Comparison of ENCODE assay signal across 28 cellular contexts in genomic region chrX:153522259-153522658, GRCh38. TPM values are rescaled to one million over a fixed set of nuclear protein-coding genes. Genes with fewer than 3 reads are reported as not detected.
"Had no signal": no experiment of that assay in that cellular context is flagged by ENCODE, and none has a peak within 500 bp of the region (broad histone marks: within the 10 kb centered on the region; RNA-seq: fewer than 3 reads in every experiment).

No MANE protein-coding gene starts in this region.

- H3K27ac ChIP-seq: brain microvascular endothelial cell, cardiac muscle cell had no signal

- H3K27ac Mint-ChIP-seq: activated CD4-positive, alpha-beta memory T cell treated with anti-CD3 and anti-CD28 coated beads, Interleukin-2, amount 10 ng/mL, durations not matched to agents 7 days and 5 days; activated naive CD4-positive, alpha-beta T cell treated with anti-CD3 and anti-CD28 coated beads for 36 hours; activated naive CD8-positive, alpha-beta T cell; activated T-helper 17 cell treated with anti-CD3 and anti-CD28 coated beads, Interleukin-2, amount 50 U/mL, for 72 hours; T-helper 17 cell had no signal

- H3K36me3 Mint-ChIP-seq: activated naive CD8-positive, alpha-beta T cell had no signal

- H3K36me3 ChIP-seq: brain microvascular endothelial cell, cardiac muscle cell had no signal

- ATAC-seq: activated T-helper 17 cell treated with anti-CD3 and anti-CD28 coated beads, Interleukin-2, amount 50 U/mL, for 72 hours; T-helper 17 cell had no signal

- H3K4me3 ChIP-seq: cardiac muscle cell had no signal

- H3K9me3 Mint-ChIP-seq: activated CD4-positive, alpha-beta memory T cell treated with anti-CD3 and anti-CD28 coated beads, Interleukin-2, amount 10 ng/mL, durations not matched to agents 7 days and 5 days; activated naive CD4-positive, alpha-beta T cell treated with anti-CD3 and anti-CD28 coated beads for 36 hours; activated T-helper 17 cell treated with anti-CD3 and anti-CD28 coated beads, Interleukin-2, amount 50 U/mL, for 72 hours had no signal

- H3K4me1 Mint-ChIP-seq: activated CD4-positive, alpha-beta memory T cell treated with anti-CD3 and anti-CD28 coated beads, Interleukin-2, amount 10 ng/mL, durations not matched to agents 7 days and 5 days; activated T-helper 17 cell treated with anti-CD3 and anti-CD28 coated beads, Interleukin-2, amount 50 U/mL, for 72 hours; T-helper 17 cell had no signal

- H3K4me3 Mint-ChIP-seq: activated CD4-positive, alpha-beta memory T cell treated with anti-CD3 and anti-CD28 coated beads, Interleukin-2, amount 10 ng/mL, durations not matched to agents 7 days and 5 days; activated naive CD4-positive, alpha-beta T cell treated with anti-CD3 and anti-CD28 coated beads for 36 hours; activated naive CD8-positive, alpha-beta T cell; activated T-helper 17 cell treated with anti-CD3 and anti-CD28 coated beads, Interleukin-2, amount 50 U/mL, for 72 hours; T-helper 17 cell had no signal

- DNase-seq: activated CD4-positive, alpha-beta memory T cell treated with anti-CD3 and anti-CD28 coated beads, Interleukin-2, amount 10 ng/mL, durations not matched to agents 7 days and 5 days; activated CD4-positive, alpha-beta T cell treated with anti-CD3 and anti-CD28 coated beads, Interleukin-2, amount 50 U/mL, for 1 hour; activated CD4-positive, CD25-positive, alpha-beta regulatory T cell; activated gamma-delta T cell; activated naive CD4-positive, alpha-beta T cell treated with anti-CD3 and anti-CD28 coated beads for 36 hours; activated T-cell treated with anti-CD3 and anti-CD28 coated beads for 4 hours; activated T-cell treated with anti-CD3 and anti-CD28 coated beads, Interleukin-2, amount 50 U/mL, for 48 hours; amygdala; brain microvascular endothelial cell; cerebellar nuclear complex; MM.1S; NCI-H1105; NCI-H1436; NCI-H1694 treated with DMSO at 0.1 percent for 48 hours; NCI-H2029 treated with DMSO at 0.1 percent for 48 hours; NCI-H345; NCI-H510A; NCI-H526 treated with DMSO at 0.1 percent for 48 hours; NCI-H82; SIG-M5; T-helper 17 cell; T-helper 9 cell had no signal

RNA-seq across cellular contexts. Expression of gene ATP2B3, which starts 4.8 kb away (rescaled TPM):
- total RNA-seq: activated CD4-positive, alpha-beta memory T cell treated with anti-CD3 and anti-CD28 coated beads, Interleukin-2, amount 10 ng/mL, durations not matched to agents 7 days and 5 days; activated CD8-positive, alpha-beta memory T cell treated with anti-CD3 and anti-CD28 coated beads for 36 hours; activated naive CD4-positive, alpha-beta T cell treated with anti-CD3 and anti-CD28 coated beads for 36 hours; activated T-helper 17 cell treated with anti-CD3 and anti-CD28 coated beads, Interleukin-2, amount 50 U/mL, for 72 hours; OCI-LY7; RPMI7951; T-helper 17 cell had no signal

RNA-seq across cellular contexts. Expression of gene BGN, which starts 27.5 kb away (rescaled TPM):
- total RNA-seq: activated CD4-positive, alpha-beta memory T cell treated with anti-CD3 and anti-CD28 coated beads, Interleukin-2, amount 10 ng/mL, durations not matched to agents 7 days and 5 days; activated CD8-positive, alpha-beta memory T cell treated with anti-CD3 and anti-CD28 coated beads for 36 hours; activated naive CD4-positive, alpha-beta T cell treated with anti-CD3 and anti-CD28 coated beads for 36 hours; activated T-helper 17 cell treated with anti-CD3 and anti-CD28 coated beads, Interleukin-2, amount 50 U/mL, for 72 hours; OCI-LY7; T-helper 17 cell had no signal
